Comparison of ENCODE assay signal across 17 cellular contexts in genomic region chr9:21856301-21857094, GRCh38. TPM values are rescaled to one million over a fixed set of nuclear protein-coding genes. Genes with fewer than 3 reads are reported as not detected.
DNase-seq lines count a peak whose midpoint lies in the region; ATAC-seq and TF ChIP-seq lines count a peak whose summit lies in the region.
"Had no signal": no experiment of that assay in that cellular context is flagged by ENCODE, and none has a peak within 500 bp of the region (broad histone marks: within the 10 kb centered on the region; RNA-seq: fewer than 3 reads in every experiment).

No MANE protein-coding gene starts in this region.

- intact Hi-C loops in sciatic nerve (cut with DNase I) = no loop called here

- peak overlapping the region; percentile 68 for H3K27ac ChIP-seq in epithelial cell of prostate
- H3K27ac ChIP-seq: C4-2B, prostate gland had no signal

- ATAC-seq in memory B cell (ENCODE audit: low read depth) (no peak), GM19324 (IDR thresholded peaks at IDR 0.05; ENCODE audit: low FRiP score, unreplicated experiment) (no peak), GM18519 (IDR thresholded peaks at IDR 0.05; ENCODE audit: low FRiP score, unreplicated experiment) (no peak), sciatic nerve (no peak)
- ATAC-seq: left ventricle myocardium superior; naive thymus-derived CD8-positive, alpha-beta T cell; Right ventricle myocardium inferior had no signal

- peaks cover 46% of the 10 kb centered on the region for H3K36me3 Mint-ChIP-seq in HFFc6 (ENCODE audit: low read depth)
- H3K36me3 Mint-ChIP-seq in memory B cell = peaks cover 47% of the 10 kb centered on the region

- DNase-seq in AG20443 (ENCODE audit: low spot score) = peak; percentile 77
- peak; percentile 40 for DNase-seq in HFFc6
- no peak for DNase-seq in epithelial cell of prostate (ENCODE audit: low read depth, low spot score)
- no peak for DNase-seq in memory B cell (ENCODE audit: low spot score in 2 of 2)
- DNase-seq in SIG-M5 treated with dmso at 0.1 percent for 504 hours (lab: John Stamatoyannopoulos, UW; ENCODE audit: unreplicated experiment) = no peak
- no peak for DNase-seq in sciatic nerve (ENCODE audit: low spot score)
- DNase-seq: activated CD4-positive, alpha-beta T cell treated with anti-CD3 and anti-CD28 coated beads for 4 hours; activated T-cell treated with anti-CD3 and anti-CD28 coated beads, Interleukin-2, amount 50 U/mL, for 1 hour; DND-41; left ventricle myocardium superior; naive thymus-derived CD8-positive, alpha-beta T cell; NCI-H1436 had no signal

- H3K27me3 Mint-ChIP-seq in HFFc6 (ENCODE audit: insufficient read depth) (no peaks in the 10 kb centered on the region; the same call in 1 of the 2 replicates), memory B cell (no peaks in the 10 kb centered on the region)
- H3K27me3 Mint-ChIP-seq: naive thymus-derived CD8-positive, alpha-beta T cell had no signal

- no peak for TF ChIP-seq CTCF in HFFc6 (IDR thresholded peaks at IDR 0.05)

- H3K4me3 Mint-ChIP-seq in HFFc6 (peak overlapping the region; percentile 5; the same call in 1 of the 2 replicates), memory B cell (no peak overlapping the region)
- H3K4me3 Mint-ChIP-seq: naive thymus-derived CD8-positive, alpha-beta T cell had no signal

- peak overlapping the region; percentile 78 for H3K27ac Mint-ChIP-seq in HFFc6
- H3K27ac Mint-ChIP-seq in memory B cell = peak overlapping the region; percentile 46

- no peaks in the 10 kb centered on the region for H3K9me3 Mint-ChIP-seq in HFFc6
- no peaks in the 10 kb centered on the region for H3K9me3 Mint-ChIP-seq in memory B cell
- H3K9me3 Mint-ChIP-seq: naive thymus-derived CD8-positive, alpha-beta T cell had no signal

- peaks cover 48% of the 10 kb centered on the region for H3K4me1 Mint-ChIP-seq in HFFc6 (ENCODE audit: low read depth)
- peaks cover 4% of the 10 kb centered on the region for H3K4me1 Mint-ChIP-seq in memory B cell

RNA-seq across cellular contexts. Expression of gene MTAP, which starts 54.1 kb away (rescaled TPM):
- total RNA-seq in HFFc6 (2021; fragmentation: NEBNext Ultra II Directional; extraction: Animal tissue kit (Norgen Biotek cat#: 25700)) = 10 to 100 TPM; 40.7 to 65.2 (median 52.0) TPM
- total RNA-seq in sciatic nerve = 42.5 TPM

Comparison
In these comparisons a context has a peak if more than half of its experiments do, and no peak if none do; other contexts are left out.
1. DNase-seq: peak in AG20443 (single experiment) and HFFc6 (single experiment); none in epithelial cell of prostate (single experiment), memory B cell (0 of 2), SIG-M5 treated with dmso at 0.1 percent for 504 hours (single experiment) and sciatic nerve (single experiment).